2 cellular contexts compared by ENCODE assay signal in the genomic region with DNA sequence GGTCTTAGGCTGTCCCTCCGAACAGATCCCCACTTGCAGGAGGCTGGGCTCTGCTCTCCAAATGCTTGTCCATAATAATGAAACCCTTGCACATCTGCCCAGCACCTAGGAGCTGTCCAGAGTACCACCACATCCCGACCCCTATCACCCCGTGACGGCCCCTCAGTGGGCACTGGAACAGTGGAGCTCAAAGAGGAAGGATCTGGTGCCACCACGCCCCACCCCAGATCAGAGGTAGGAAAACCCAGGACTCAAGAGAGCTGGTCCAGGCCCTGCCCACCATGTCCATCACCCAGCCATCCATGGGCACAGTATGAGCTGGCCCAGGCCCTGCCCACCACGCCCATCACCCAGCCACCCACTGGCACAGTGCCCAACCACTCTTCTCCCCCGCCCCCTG.
TF ChIP-seq lines count a peak whose summit lies in the region.

No MANE protein-coding gene starts in this region.

TF ChIP-seq in SK-N-SH treated with all-trans-retinoic acid at 6 μM for 48 hours, 23 proteins besides CTCF, POLR2A, EP300 and RAD21 (continued from another document):
- TF ChIP-seq, protein P1, sequence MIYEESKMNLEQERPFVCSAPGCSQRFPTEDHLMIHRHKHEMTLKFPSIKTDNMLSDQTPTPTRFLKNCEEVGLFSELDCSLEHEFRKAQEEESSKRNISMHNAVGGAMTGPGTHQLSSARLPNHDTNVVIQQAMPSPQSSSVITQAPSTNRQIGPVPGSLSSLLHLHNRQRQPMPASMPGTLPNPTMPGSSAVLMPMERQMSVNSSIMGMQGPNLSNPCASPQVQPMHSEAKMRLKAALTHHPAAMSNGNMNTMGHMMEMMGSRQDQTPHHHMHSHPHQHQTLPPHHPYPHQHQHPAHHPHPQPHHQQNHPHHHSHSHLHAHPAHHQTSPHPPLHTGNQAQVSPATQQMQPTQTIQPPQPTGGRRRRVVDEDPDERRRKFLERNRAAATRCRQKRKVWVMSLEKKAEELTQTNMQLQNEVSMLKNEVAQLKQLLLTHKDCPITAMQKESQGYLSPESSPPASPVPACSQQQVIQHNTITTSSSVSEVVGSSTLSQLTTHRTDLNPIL (CRISPR knock-in tag; IDR thresholded peaks at IDR 0.05; ENCODE audit: low read depth) = no peak
- TF ChIP-seq ZNF70 (CRISPR knock-in tag; IDR thresholded peaks at IDR 0.05) (no peak), ESRRG (CRISPR knock-in tag; IDR thresholded peaks at IDR 0.05) (no peak)

TF ChIP-seq in HEK293, 187 proteins besides CTCF, POLR2A, EP300 and RAD21 (continued from another document):
- TF ChIP-seq, protein P2, sequence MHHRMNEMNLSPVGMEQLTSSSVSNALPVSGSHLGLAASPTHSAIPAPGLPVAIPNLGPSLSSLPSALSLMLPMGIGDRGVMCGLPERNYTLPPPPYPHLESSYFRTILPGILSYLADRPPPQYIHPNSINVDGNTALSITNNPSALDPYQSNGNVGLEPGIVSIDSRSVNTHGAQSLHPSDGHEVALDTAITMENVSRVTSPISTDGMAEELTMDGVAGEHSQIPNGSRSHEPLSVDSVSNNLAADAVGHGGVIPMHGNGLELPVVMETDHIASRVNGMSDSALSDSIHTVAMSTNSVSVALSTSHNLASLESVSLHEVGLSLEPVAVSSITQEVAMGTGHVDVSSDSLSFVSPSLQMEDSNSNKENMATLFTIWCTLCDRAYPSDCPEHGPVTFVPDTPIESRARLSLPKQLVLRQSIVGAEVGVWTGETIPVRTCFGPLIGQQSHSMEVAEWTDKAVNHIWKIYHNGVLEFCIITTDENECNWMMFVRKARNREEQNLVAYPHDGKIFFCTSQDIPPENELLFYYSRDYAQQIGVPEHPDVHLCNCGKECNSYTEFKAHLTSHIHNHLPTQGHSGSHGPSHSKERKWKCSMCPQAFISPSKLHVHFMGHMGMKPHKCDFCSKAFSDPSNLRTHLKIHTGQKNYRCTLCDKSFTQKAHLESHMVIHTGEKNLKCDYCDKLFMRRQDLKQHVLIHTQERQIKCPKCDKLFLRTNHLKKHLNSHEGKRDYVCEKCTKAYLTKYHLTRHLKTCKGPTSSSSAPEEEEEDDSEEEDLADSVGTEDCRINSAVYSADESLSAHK (tag by site-specific recombination; IDR thresholded peaks at IDR 0.05) = no peak
TF ChIP-seq in HEK293: peak in this region for 3.
